ENCODE assay signal across 19 cellular contexts in genomic region chr14:103273847-103274615, GRCh38.
DNase-seq lines count a peak whose midpoint lies in the region; ATAC-seq and TF ChIP-seq lines count a peak whose summit lies in the region.
"Had no signal": no experiment of that assay in that cellular context is flagged by ENCODE, and none has a peak within 500 bp of the region (broad histone marks: within the 10 kb centered on the region; RNA-seq: fewer than 3 reads in every experiment).

No MANE protein-coding gene starts in this region.

- no peak overlapping the region for H3K4me2 ChIP-seq in PC-9

- no peak overlapping the region for H3K27ac Mint-ChIP-seq in WTC11
- no peak overlapping the region for H3K27ac Mint-ChIP-seq in activated naive CD4-positive, alpha-beta T cell treated with anti-CD3 and anti-CD28 coated beads for 36 hours
- H3K27ac Mint-ChIP-seq: B cell; dendritic cell treated with granulocyte-macrophage colony-stimulating factor and Interleukin-4, amounts not matched to agents 40 ng/mL and 50 ng/mL, for 4 days had no signal

- DNase-seq in WTC11 (ENCODE audit: low spot score) (peak; percentile 46), esophagus muscularis mucosa (ENCODE audit: extremely low spot score) (no peak), stomach (no peak), PC-9 (no peak), medulla oblongata (ENCODE audit: extremely low spot score) (no peak)
- no peak for DNase-seq in activated naive CD4-positive, alpha-beta T cell treated with anti-CD3 and anti-CD28 coated beads for 36 hours
- DNase-seq: foreskin melanocyte; islet precursor cell; KG1; NCI-H1417 treated with DMSO at 0.1 percent for 48 hours; NCI-H446 treated with DMSO at 0.1 percent for 48 hours; OCI-M1; stimulated activated CD4-positive, alpha-beta T cell treated with anti-CD3 and anti-CD28 coated beads, Interleukin-15, amount 100 ng/mL, for 24 hours; SW 1271 had no signal

- intact Hi-C loops in esophagus muscularis mucosa (cut with DNase I) (no loop called here), stomach (cut with DNase I; ENCODE audit: low total_unique reads) (no loop called here), PC-9 (cut with micrococcal nuclease; ENCODE audit: unreplicated experiment) (no loop called here)
- intact Hi-C loops in activated naive CD4-positive, alpha-beta T cell treated with anti-CD3 and anti-CD28 coated beads for 36 hours (cut with micrococcal nuclease), result no loop called here

- H3K27ac ChIP-seq in esophagus muscularis mucosa (replicated peaks in 1 of 4) (no peak overlapping the region), stomach (no peak overlapping the region), PC-9 (no peak overlapping the region)
- H3K27ac ChIP-seq: adrenal gland had no signal

- H3K27me3 ChIP-seq in esophagus muscularis mucosa (peaks cover 3 to 82% (median 52%) of the 10 kb centered on the region in 4 donors), mucosa of stomach (ENCODE audit: control insufficient read depth, insufficient read depth, low read length) (peaks cover 26% of the 10 kb centered on the region), stomach (peaks cover 8 to 71% (median 29%) of the 10 kb centered on the region in 3 donors), PC-9 (ENCODE audit: insufficient read depth, low read depth) (no peaks in the 10 kb centered on the region)

- peak overlapping the region; percentile 58 for H3K4me3 Mint-ChIP-seq in WTC11
- H3K4me3 Mint-ChIP-seq in activated naive CD4-positive, alpha-beta T cell treated with anti-CD3 and anti-CD28 coated beads for 36 hours, result no peak overlapping the region
- H3K4me3 Mint-ChIP-seq: B cell; dendritic cell treated with granulocyte-macrophage colony-stimulating factor and Interleukin-4, amounts not matched to agents 40 ng/mL and 50 ng/mL, for 4 days had no signal

- TF ChIP-seq CTCF in WTC11 (IDR thresholded peaks at IDR 0.05), result no peak
- no peak for TF ChIP-seq CTCF in esophagus muscularis mucosa (IDR thresholded peaks at IDR 0.05)
- TF ChIP-seq CTCF in stomach (IDR thresholded peaks at IDR 0.05), result no peak
- no peak for TF ChIP-seq CTCF in PC-9 (conservative IDR thresholded peaks at IDR 0.05)

- H3K4me1 Mint-ChIP-seq in WTC11, result 0 out of 2 replicates have a peak, but pooled peaks cover 4% of the 10 kb centered on the region
- no peaks in the 10 kb centered on the region for H3K4me1 Mint-ChIP-seq in activated naive CD4-positive, alpha-beta T cell treated with anti-CD3 and anti-CD28 coated beads for 36 hours (ENCODE audit: low read depth)
- H3K4me1 Mint-ChIP-seq: B cell had no signal

- no peak overlapping the region for H2AFZ ChIP-seq in PC-9

- 39% methylated on average over 23 of the region's 72 CpGs for WGBS in esophagus muscularis mucosa
- WGBS in stomach, 5 donors, result 22 to 34% (median 29%) methylated on average over 28 to 72 of the region's 72 CpGs

- TF ChIP-seq EP300 in esophagus muscularis mucosa (IDR thresholded peaks at IDR 0.05) (no peak), stomach (IDR thresholded peaks at IDR 0.05) (no peak)

- H3K9ac ChIP-seq in mucosa of stomach (ENCODE audit: low read length), result peak overlapping the region; percentile 65

- H3K79me2 ChIP-seq in PC-9 (ENCODE audit: low read depth), result no peaks in the 10 kb centered on the region

- peaks cover 32% of the 10 kb centered on the region for H3F3A ChIP-seq in PC-9 (ENCODE audit: insufficient read depth, low read depth)

- ATAC-seq in WTC11 (peak; percentile 57), GM18520 (IDR thresholded peaks at IDR 0.05; ENCODE audit: unreplicated experiment) (no peak)

- CTCF ChIA-PET in WTC11 (lab: Charles Lee), result interaction anchor here (0.6 to 2.0 kb wide), 3 partner anchors 51 to 191 kb away, joined by 3 to 16 read pairs (median 3); no protein-coding TSS in a partner anchor
- CTCF ChIA-PET in PC-9 (lab: Charles Lee), result no interaction called here
- CTCF ChIA-PET in activated naive CD4-positive, alpha-beta T cell treated with anti-CD3 and anti-CD28 coated beads for 36 hours (lab: Charles Lee), result interaction anchor here (0.6 kb wide), 1 partner anchor 270 kb away, joined by 4 read pairs; no protein-coding TSS in a partner anchor

- no TSS peak for BruUV-seq in PC-9 (replicated peaks; lab: Mats Ljungman, UMichigan)

- no peaks in the 10 kb centered on the region for H3K9me3 ChIP-seq in esophagus muscularis mucosa
- H3K9me3 ChIP-seq in mucosa of stomach (ENCODE audit: control insufficient read depth, low read length), result no peaks in the 10 kb centered on the region
- no peaks in the 10 kb centered on the region for H3K9me3 ChIP-seq in stomach
- H3K9me3 ChIP-seq in PC-9 (ENCODE audit: insufficient read depth, low read depth), result peaks cover 2% of the 10 kb centered on the region; the same call in 1 of the 2 replicates
- H3K9me3 ChIP-seq: adrenal gland had no signal

- H3K4me3 ChIP-seq in esophagus muscularis mucosa, result peak overlapping the region; percentile 39 to 54 (median 44)
- H3K4me3 ChIP-seq in mucosa of stomach (ENCODE audit: low read length), result no peak overlapping the region
- peak overlapping the region; percentile 41 to 51 (median 44) for H3K4me3 ChIP-seq in stomach
- no peak overlapping the region for H3K4me3 ChIP-seq in PC-9

- TF ChIP-seq POLR2A in esophagus muscularis mucosa (IDR thresholded peaks at IDR 0.05; ENCODE audit: low read depth) (no peak), stomach (IDR thresholded peaks at IDR 0.05) (no peak)

- H3K27me3 Mint-ChIP-seq in WTC11 (ENCODE audit: low read depth), result peaks cover 70% of the 10 kb centered on the region
- H3K27me3 Mint-ChIP-seq in activated naive CD4-positive, alpha-beta T cell treated with anti-CD3 and anti-CD28 coated beads for 36 hours (ENCODE audit: low read depth), result peaks cover 55% of the 10 kb centered on the region

- POLR2A ChIA-PET in WTC11 (lab: Charles Lee), result no interaction called here
- POLR2A ChIA-PET in PC-9 (lab: Charles Lee; ENCODE audit: unreplicated experiment), result no interaction called here

- peaks cover 15% of the 10 kb centered on the region for H3K36me3 Mint-ChIP-seq in WTC11
- H3K36me3 Mint-ChIP-seq in activated naive CD4-positive, alpha-beta T cell treated with anti-CD3 and anti-CD28 coated beads for 36 hours (ENCODE audit: low read depth), result no peaks in the 10 kb centered on the region

- H3K4me1 ChIP-seq in esophagus muscularis mucosa (peaks cover 20 to 28% (median 24%) of the 10 kb centered on the region in 4 donors), mucosa of stomach (ENCODE audit: control insufficient read depth, insufficient read depth, low read length) (peaks cover 15% of the 10 kb centered on the region), stomach (peaks cover 18 to 26% (median 23%) of the 10 kb centered on the region in 4 donors), PC-9 (replicated peaks; ENCODE audit: insufficient read depth) (no peaks in the 10 kb centered on the region)

- H3K36me3 ChIP-seq in esophagus muscularis mucosa (no peaks in the 10 kb centered on the region), mucosa of stomach (ENCODE audit: control insufficient read depth, insufficient read depth, low read length) (no peaks in the 10 kb centered on the region), stomach (no peaks in the 10 kb centered on the region), PC-9 (ENCODE audit: low read depth) (no peaks in the 10 kb centered on the region)
- H3K36me3 ChIP-seq: adrenal gland had no signal

- H3K9me2 ChIP-seq in PC-9 (ENCODE audit: insufficient read depth), result no peaks in the 10 kb centered on the region

- no peaks in the 10 kb centered on the region for H4K20me1 ChIP-seq in PC-9 (ENCODE audit: insufficient read depth)

- H3K9me3 Mint-ChIP-seq in WTC11, result peaks cover 15% of the 10 kb centered on the region
- H3K9me3 Mint-ChIP-seq in activated naive CD4-positive, alpha-beta T cell treated with anti-CD3 and anti-CD28 coated beads for 36 hours, result no peaks in the 10 kb centered on the region
- H3K9me3 Mint-ChIP-seq: dendritic cell treated with granulocyte-macrophage colony-stimulating factor and Interleukin-4, amounts not matched to agents 40 ng/mL and 50 ng/mL, for 4 days had no signal

TF ChIP-seq in WTC11, 78 proteins besides CTCF, POLR2A, EP300 and RAD21 (continues in another document):
- TF ChIP-seq ZNF532 (CRISPR knock-in tag; IDR thresholded peaks at IDR 0.05; ENCODE audit: borderline replicate concordance), result no peak
- no peak for TF ChIP-seq ZNF416 (CRISPR knock-in tag; IDR thresholded peaks at IDR 0.05)

Comparison
In these comparisons a context has a peak if more than half of its experiments do, and no peak if none do; other contexts are left out.
1. H3K4me3 ChIP-seq: peak in esophagus muscularis mucosa (4 of 4) and stomach (4 of 4); none in mucosa of stomach (single experiment) and PC-9 (single experiment).